In genomic region chr17:76248013-76248782, GRCh38 we compare ENCODE assay signal across 1 cellular context.
TF ChIP-seq lines count a peak whose summit lies in the region.

No MANE protein-coding gene starts in this region.

TF ChIP-seq in K562, 482 proteins besides CTCF, POLR2A, EP300 and RAD21 (continued from another document and continues in another):
- TF ChIP-seq BCLAF1 (IDR thresholded peaks at IDR 0.05; ENCODE audit: borderline replicate concordance in 1 of 2, control insufficient read depth in 1 of 2, low read depth in 2 of 2, low read length in 1 of 2) (no peak), GABPA (tag; conservative IDR thresholded peaks at IDR 0.05; ENCODE audit: low read depth) (no peak), PKNOX1 (IDR thresholded peaks at IDR 0.05) (peak; percentile 39; the same call in 1 of the 2 replicates), XRCC5 (IDR thresholded peaks at IDR 0.05; ENCODE audit: low read depth, low read length) (no peak), ZC3H8 (IDR thresholded peaks at IDR 0.05) (no peak), CBX1 (IDR thresholded peaks at IDR 0.05; ENCODE audit: low read depth) (no peak), CEBPB (tag; IDR thresholded peaks at IDR 0.05) (peak; percentile 96), MEF2D (tag; conservative IDR thresholded peaks at IDR 0.05; ENCODE audit: low read depth) (no peak), XRCC3 (IDR thresholded peaks at IDR 0.05) (no peak), MNT (conservative IDR thresholded peaks at IDR 0.05) (no peak), ARID2 (IDR thresholded peaks at IDR 0.05) (no peak), ZKSCAN1 (IDR thresholded peaks at IDR 0.05; ENCODE audit: low read depth, low read length) (no peak), TAF1 (IDR thresholded peaks at IDR 0.05; ENCODE audit: control insufficient read depth, extremely low read depth, insufficient read depth, low read length, severe bottlenecking) (no peak), JUND (IDR thresholded peaks at IDR 0.05; ENCODE audit: borderline replicate concordance, low read depth, low read length) (peak; percentile 64), JUND (tag; IDR thresholded peaks at IDR 0.05; ENCODE audit: borderline replicate concordance, low read depth, low read length) (peak; percentile 20; the same call in 1 of the 3 replicates), CEBPZ (IDR thresholded peaks at IDR 0.05; ENCODE audit: borderline replicate concordance, low read depth, low read length) (no peak), NR2C1 (IDR thresholded peaks at IDR 0.05) (no peak), NR2C1 (tag; IDR thresholded peaks at IDR 0.05) (no peak), PRPF4 (IDR thresholded peaks at IDR 0.05; ENCODE audit: insufficient read depth, low read depth, low read length, poor library complexity, severe bottlenecking) (no peak), CTCFL (IDR thresholded peaks at IDR 0.05; ENCODE audit: borderline replicate concordance, insufficient read depth, low read depth, low read length, poor library complexity, severe bottlenecking) (no peak), TGIF2 (CRISPR knock-in tag; IDR thresholded peaks at IDR 0.05) (no peak), ZNF354B (CRISPR knock-in tag; IDR thresholded peaks at IDR 0.05) (no peak), SIN3A (IDR thresholded peaks at IDR 0.05; ENCODE audit: borderline replicate concordance in 2 of 2, control insufficient read depth in 1 of 2, low read depth in 2 of 2, low read length in 2 of 2) (no peak), HMGN3 (IDR thresholded peaks at IDR 0.05; ENCODE audit: borderline replicate concordance, extremely low read depth, insufficient read length, low read depth, low read length) (no peak), NRF1 (conservative IDR thresholded peaks at IDR 0.05 in 1 of 2, IDR thresholded peaks at IDR 0.05 in 1 of 2) (peak in 1 of 2 experiments; percentile 7; a peak in 1 of 4 replicates), SREBF2 (CRISPR knock-in tag; IDR thresholded peaks at IDR 0.05) (no peak), HMG20A (CRISPR knock-in tag; conservative IDR thresholded peaks at IDR 0.05) (no peak), MAZ (CRISPR knock-in tag; conservative IDR thresholded peaks at IDR 0.05 in 1 of 2, IDR thresholded peaks at IDR 0.05 in 1 of 2) (no peak), PURB (CRISPR knock-in tag; IDR thresholded peaks at IDR 0.05; ENCODE audit: low read depth) (no peak), MIER1 (IDR thresholded peaks at IDR 0.05; ENCODE audit: low read depth) (no peak), ELF2 (CRISPR knock-in tag; IDR thresholded peaks at IDR 0.05) (no peak), ZNF274 (IDR thresholded peaks at IDR 0.05; ENCODE audit: borderline replicate concordance, low read depth, low read length) (no peak), CEBPG (CRISPR knock-in tag; IDR thresholded peaks at IDR 0.05) (peak; percentile 94), CEBPG (tag; conservative IDR thresholded peaks at IDR 0.05 in 1 of 2, IDR thresholded peaks at IDR 0.05 in 1 of 2) (peak; percentile 96 to 97), SMARCA4 (IDR thresholded peaks at IDR 0.05) (peak; percentile 42; the same call in 1 of the 2 replicates), TRIM24 (IDR thresholded peaks at IDR 0.05) (peak; percentile 36 to 52; a peak in 3 of 4 replicates), LEF1 (IDR thresholded peaks at IDR 0.05) (peak; percentile 49; the same call in 1 of the 2 replicates)
- TF ChIP-seq, protein P1, sequence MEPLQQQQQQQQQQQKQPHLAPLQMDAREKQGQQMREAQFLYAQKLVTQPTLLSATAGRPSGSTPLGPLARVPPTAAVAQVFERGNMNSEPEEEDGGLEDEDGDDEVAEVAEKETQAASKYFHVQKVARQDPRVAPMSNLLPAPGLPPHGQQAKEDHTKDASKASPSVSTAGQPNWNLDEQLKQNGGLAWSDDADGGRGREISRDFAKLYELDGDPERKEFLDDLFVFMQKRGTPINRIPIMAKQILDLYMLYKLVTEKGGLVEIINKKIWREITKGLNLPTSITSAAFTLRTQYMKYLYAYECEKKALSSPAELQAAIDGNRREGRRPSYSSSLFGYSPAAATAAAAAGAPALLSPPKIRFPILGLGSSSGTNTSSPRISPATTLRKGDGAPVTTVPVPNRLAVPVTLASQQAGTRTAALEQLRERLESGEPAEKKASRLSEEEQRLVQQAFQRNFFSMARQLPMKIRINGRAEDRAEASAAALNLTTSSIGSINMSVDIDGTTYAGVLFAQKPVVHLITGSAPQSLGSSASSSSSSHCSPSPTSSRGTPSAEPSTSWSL (CRISPR knock-in tag; IDR thresholded peaks at IDR 0.05; ENCODE audit: borderline replicate concordance): no peak
- TF ChIP-seq, protein P2, sequence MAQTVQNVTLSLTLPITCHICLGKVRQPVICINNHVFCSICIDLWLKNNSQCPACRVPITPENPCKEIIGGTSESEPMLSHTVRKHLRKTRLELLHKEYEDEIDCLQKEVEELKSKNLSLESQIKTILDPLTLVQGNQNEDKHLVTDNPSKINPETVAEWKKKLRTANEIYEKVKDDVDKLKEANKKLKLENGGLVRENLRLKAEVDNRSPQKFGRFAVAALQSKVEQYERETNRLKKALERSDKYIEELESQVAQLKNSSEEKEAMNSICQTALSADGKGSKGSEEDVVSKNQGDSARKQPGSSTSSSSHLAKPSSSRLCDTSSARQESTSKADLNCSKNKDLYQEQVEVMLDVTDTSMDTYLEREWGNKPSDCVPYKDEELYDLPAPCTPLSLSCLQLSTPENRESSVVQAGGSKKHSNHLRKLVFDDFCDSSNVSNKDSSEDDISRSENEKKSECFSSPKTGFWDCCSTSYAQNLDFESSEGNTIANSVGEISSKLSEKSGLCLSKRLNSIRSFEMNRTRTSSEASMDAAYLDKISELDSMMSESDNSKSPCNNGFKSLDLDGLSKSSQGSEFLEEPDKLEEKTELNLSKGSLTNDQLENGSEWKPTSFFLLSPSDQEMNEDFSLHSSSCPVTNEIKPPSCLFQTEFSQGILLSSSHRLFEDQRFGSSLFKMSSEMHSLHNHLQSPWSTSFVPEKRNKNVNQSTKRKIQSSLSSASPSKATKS (CRISPR knock-in tag; IDR thresholded peaks at IDR 0.05): no peak
- TF ChIP-seq, protein P3, sequence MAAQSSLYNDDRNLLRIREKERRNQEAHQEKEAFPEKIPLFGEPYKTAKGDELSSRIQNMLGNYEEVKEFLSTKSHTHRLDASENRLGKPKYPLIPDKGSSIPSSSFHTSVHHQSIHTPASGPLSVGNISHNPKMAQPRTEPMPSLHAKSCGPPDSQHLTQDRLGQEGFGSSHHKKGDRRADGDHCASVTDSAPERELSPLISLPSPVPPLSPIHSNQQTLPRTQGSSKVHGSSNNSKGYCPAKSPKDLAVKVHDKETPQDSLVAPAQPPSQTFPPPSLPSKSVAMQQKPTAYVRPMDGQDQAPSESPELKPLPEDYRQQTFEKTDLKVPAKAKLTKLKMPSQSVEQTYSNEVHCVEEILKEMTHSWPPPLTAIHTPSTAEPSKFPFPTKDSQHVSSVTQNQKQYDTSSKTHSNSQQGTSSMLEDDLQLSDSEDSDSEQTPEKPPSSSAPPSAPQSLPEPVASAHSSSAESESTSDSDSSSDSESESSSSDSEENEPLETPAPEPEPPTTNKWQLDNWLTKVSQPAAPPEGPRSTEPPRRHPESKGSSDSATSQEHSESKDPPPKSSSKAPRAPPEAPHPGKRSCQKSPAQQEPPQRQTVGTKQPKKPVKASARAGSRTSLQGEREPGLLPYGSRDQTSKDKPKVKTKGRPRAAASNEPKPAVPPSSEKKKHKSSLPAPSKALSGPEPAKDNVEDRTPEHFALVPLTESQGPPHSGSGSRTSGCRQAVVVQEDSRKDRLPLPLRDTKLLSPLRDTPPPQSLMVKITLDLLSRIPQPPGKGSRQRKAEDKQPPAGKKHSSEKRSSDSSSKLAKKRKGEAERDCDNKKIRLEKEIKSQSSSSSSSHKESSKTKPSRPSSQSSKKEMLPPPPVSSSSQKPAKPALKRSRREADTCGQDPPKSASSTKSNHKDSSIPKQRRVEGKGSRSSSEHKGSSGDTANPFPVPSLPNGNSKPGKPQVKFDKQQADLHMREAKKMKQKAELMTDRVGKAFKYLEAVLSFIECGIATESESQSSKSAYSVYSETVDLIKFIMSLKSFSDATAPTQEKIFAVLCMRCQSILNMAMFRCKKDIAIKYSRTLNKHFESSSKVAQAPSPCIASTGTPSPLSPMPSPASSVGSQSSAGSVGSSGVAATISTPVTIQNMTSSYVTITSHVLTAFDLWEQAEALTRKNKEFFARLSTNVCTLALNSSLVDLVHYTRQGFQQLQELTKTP (IDR thresholded peaks at IDR 0.05; ENCODE audit: low read depth in 1 of 2, partially characterized antibody in 2 of 2): no peak
- TF ChIP-seq, protein P4, sequence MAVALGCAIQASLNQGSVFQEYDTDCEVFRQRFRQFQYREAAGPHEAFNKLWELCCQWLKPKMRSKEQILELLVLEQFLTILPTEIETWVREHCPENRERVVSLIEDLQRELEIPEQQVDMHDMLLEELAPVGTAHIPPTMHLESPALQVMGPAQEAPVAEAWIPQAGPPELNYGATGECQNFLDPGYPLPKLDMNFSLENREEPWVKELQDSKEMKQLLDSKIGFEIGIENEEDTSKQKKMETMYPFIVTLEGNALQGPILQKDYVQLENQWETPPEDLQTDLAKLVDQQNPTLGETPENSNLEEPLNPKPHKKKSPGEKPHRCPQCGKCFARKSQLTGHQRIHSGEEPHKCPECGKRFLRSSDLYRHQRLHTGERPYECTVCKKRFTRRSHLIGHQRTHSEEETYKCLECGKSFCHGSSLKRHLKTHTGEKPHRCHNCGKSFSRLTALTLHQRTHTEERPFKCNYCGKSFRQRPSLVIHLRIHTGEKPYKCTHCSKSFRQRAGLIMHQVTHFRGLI (CRISPR knock-in tag; IDR thresholded peaks at IDR 0.05): no peak
